8 cellular contexts compared by ENCODE assay signal in the genomic region with DNA sequence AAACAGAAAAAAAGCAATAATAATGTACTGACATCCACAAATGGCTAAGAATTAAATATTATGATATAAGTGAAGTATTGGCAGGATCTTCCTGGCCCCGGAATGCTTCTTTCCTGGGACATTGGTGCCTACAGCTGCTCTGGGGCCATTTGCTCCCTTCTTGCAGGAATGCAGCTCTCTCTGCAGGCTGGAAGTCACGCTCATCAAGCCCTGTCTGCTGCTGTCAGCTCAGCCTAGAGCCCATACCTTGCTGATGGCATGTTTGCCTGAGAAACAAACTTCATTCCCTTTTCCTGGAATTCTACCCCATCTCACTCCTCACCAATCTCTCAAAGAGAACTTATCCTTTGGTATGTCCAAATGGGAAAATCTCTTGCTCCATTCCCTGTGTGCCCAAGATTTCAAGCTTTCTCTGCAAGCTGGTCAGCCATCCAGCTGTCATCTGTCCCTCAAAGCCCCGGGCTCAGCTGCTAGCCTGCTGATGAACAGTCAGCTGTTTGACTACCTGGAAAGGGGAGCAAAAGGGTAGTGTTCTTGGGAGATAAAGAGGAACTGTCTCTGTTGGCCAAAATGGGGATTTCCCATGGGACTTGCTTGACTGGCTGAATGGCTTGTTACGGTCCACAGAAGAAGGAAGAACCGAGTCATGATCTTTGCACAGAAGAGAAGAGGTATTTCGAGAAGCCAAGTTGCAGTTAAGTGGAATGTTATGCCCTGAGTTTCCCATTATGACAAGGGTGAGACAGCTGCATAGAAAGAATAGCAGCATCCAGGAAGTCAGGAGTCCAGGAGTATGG. TPM values are rescaled to one million over a fixed set of nuclear protein-coding genes. Genes with fewer than 3 reads are reported as not detected.
DNase-seq lines count a peak whose midpoint lies in the region; ATAC-seq and TF ChIP-seq lines count a peak whose summit lies in the region.
"Had no signal": no experiment of that assay in that cellular context is flagged by ENCODE, and none has a peak within 500 bp of the region (broad histone marks: within the 10 kb centered on the region; RNA-seq: fewer than 3 reads in every experiment).

No MANE protein-coding gene starts in this region.

- H3K4me2 ChIP-seq in OCI-LY3 (ENCODE audit: low read length): peak overlapping the region; percentile 39

- 31 to 49% (median 33%) methylated on average over 6 of the region's 6 CpGs for WGBS in psoas muscle, 3 donors

- H3K27ac ChIP-seq in OCI-LY3 (ENCODE audit: low read length) (peak overlapping the region; percentile 11), psoas muscle (no peak overlapping the region)

- peak; percentile 66 for ATAC-seq in GM18909 (IDR thresholded peaks at IDR 0.05; ENCODE audit: poor library complexity, unreplicated experiment)
- ATAC-seq in HG02588 (IDR thresholded peaks at IDR 0.05; ENCODE audit: unreplicated experiment): peak; percentile 62
- peak; percentile 68 to 81 (median 78) for ATAC-seq in psoas muscle
- no peak for ATAC-seq in WTC11

- H3K4me3 Mint-ChIP-seq in WTC11: no peak overlapping the region

- intact Hi-C loops in psoas muscle (cut with DNase I): no loop called here

- no peaks in the 10 kb centered on the region for H3K27me3 Mint-ChIP-seq in WTC11 (ENCODE audit: low read depth)

- DNase-seq in psoas muscle (no peak), WTC11 (ENCODE audit: low spot score) (no peak), DMS79 (lab: John Stamatoyannopoulos, UW) (no peak), HEK293T (ENCODE audit: extremely low spot score) (no peak)

- H3K4me1 ChIP-seq in OCI-LY3 (ENCODE audit: low read length) (peaks cover 50% of the 10 kb centered on the region), psoas muscle (peaks cover 12% of the 10 kb centered on the region)

- CTCF ChIA-PET in WTC11 (lab: Charles Lee): interaction anchor here (0.5 to 2.9 kb wide), 3 partner anchors 8 to 47 kb away, joined by 3 to 22 read pairs (median 4); no protein-coding TSS in a partner anchor
- CTCF ChIA-PET in HEK293T (lab: Yijun Ruan, JAX): no interaction called here

- H3K9me3 Mint-ChIP-seq in WTC11: peaks cover 29% of the 10 kb centered on the region

- TF ChIP-seq CTCF in OCI-LY3 (IDR thresholded peaks at IDR 0.05; ENCODE audit: low read depth, low read length) (no peak), psoas muscle (IDR thresholded peaks at IDR 0.05) (no peak), WTC11 (IDR thresholded peaks at IDR 0.05) (no peak)

- no peak overlapping the region for H3K27ac Mint-ChIP-seq in WTC11

- H3K36me3 ChIP-seq in OCI-LY3 (replicated peaks; ENCODE audit: low read depth, low read length): no peaks in the 10 kb centered on the region
- no peaks in the 10 kb centered on the region for H3K36me3 ChIP-seq in psoas muscle (ENCODE audit: insufficient read depth in 1 of 2, low read depth in 1 of 2)

- H3K79me2 ChIP-seq in OCI-LY3 (ENCODE audit: low read length): no peaks in the 10 kb centered on the region

- H4K20me1 ChIP-seq in OCI-LY3 (ENCODE audit: insufficient read depth, low read length): no peaks in the 10 kb centered on the region

- H3K36me3 Mint-ChIP-seq in WTC11: peaks cover 12% of the 10 kb centered on the region

- H2AFZ ChIP-seq in OCI-LY3 (ENCODE audit: low read depth, low read length): no peak overlapping the region

- H3K4me3 ChIP-seq in OCI-LY3 (ENCODE audit: low read length) (peak overlapping the region; percentile 50), psoas muscle (no peak overlapping the region)
- H3K4me3 ChIP-seq: heart left ventricle had no signal

- no peak overlapping the region for H3K9ac ChIP-seq in OCI-LY3 (ENCODE audit: low read length)

- POLR2A ChIA-PET in WTC11 (lab: Charles Lee): interaction anchor here (1.1 kb wide), 1 partner anchor 15 kb away, joined by 3 read pairs; no protein-coding TSS in a partner anchor
- POLR2A ChIA-PET in HEK293T (lab: Yijun Ruan, JAX): no interaction called here

- H3K9me3 ChIP-seq in OCI-LY3 (ENCODE audit: insufficient read depth, low read length) (0 out of 2 replicates have a peak, but pooled peaks cover 6% of the 10 kb centered on the region), psoas muscle (no peaks in the 10 kb centered on the region)

- no peaks in the 10 kb centered on the region for H3K27me3 ChIP-seq in OCI-LY3 (ENCODE audit: low read depth, low read length)
- no peaks in the 10 kb centered on the region for H3K27me3 ChIP-seq in psoas muscle (ENCODE audit: insufficient read depth in 3 of 3, low read length in 2 of 3)
- H3K27me3 ChIP-seq: heart left ventricle had no signal

- peaks cover 15% of the 10 kb centered on the region for H3K4me1 Mint-ChIP-seq in WTC11

TF ChIP-seq in WTC11, 78 proteins besides CTCF, POLR2A, EP300 and RAD21 (continues in another document):
- TF ChIP-seq CREM (CRISPR knock-in tag; IDR thresholded peaks at IDR 0.05) (no peak), FOXP1 (CRISPR knock-in tag; IDR thresholded peaks at IDR 0.05; ENCODE audit: borderline replicate concordance) (no peak), ZNF219 (CRISPR knock-in tag; IDR thresholded peaks at IDR 0.05; ENCODE audit: borderline replicate concordance) (no peak), FOXK1 (CRISPR knock-in tag; IDR thresholded peaks at IDR 0.05) (no peak)
- TF ChIP-seq, protein P1, sequence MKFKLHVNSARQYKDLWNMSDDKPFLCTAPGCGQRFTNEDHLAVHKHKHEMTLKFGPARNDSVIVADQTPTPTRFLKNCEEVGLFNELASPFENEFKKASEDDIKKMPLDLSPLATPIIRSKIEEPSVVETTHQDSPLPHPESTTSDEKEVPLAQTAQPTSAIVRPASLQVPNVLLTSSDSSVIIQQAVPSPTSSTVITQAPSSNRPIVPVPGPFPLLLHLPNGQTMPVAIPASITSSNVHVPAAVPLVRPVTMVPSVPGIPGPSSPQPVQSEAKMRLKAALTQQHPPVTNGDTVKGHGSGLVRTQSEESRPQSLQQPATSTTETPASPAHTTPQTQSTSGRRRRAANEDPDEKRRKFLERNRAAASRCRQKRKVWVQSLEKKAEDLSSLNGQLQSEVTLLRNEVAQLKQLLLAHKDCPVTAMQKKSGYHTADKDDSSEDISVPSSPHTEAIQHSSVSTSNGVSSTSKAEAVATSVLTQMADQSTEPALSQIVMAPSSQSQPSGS (CRISPR knock-in tag; IDR thresholded peaks at IDR 0.05; ENCODE audit: borderline replicate concordance, low read depth): no peak
- TF ChIP-seq, protein P2, sequence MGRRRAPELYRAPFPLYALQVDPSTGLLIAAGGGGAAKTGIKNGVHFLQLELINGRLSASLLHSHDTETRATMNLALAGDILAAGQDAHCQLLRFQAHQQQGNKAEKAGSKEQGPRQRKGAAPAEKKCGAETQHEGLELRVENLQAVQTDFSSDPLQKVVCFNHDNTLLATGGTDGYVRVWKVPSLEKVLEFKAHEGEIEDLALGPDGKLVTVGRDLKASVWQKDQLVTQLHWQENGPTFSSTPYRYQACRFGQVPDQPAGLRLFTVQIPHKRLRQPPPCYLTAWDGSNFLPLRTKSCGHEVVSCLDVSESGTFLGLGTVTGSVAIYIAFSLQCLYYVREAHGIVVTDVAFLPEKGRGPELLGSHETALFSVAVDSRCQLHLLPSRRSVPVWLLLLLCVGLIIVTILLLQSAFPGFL (CRISPR knock-in tag; IDR thresholded peaks at IDR 0.05; ENCODE audit: borderline replicate concordance): no peak

TF ChIP-seq in HEK293T, 16 proteins besides CTCF, POLR2A, EP300 and RAD21:
- TF ChIP-seq HDGF (IDR thresholded peaks at IDR 0.05; ENCODE audit: borderline replicate concordance) (no peak), L3MBTL2 (conservative IDR thresholded peaks at IDR 0.05) (no peak), ZNF384 (IDR thresholded peaks at IDR 0.05) (no peak), CTBP1 (IDR thresholded peaks at IDR 0.05; ENCODE audit: borderline replicate concordance) (no peak), BHLHE40 (IDR thresholded peaks at IDR 0.05; ENCODE audit: borderline replicate concordance) (no peak), FOXK2 (IDR thresholded peaks at IDR 0.05) (no peak), SUZ12 (IDR thresholded peaks at IDR 0.05) (no peak), FOXA1 (IDR thresholded peaks at IDR 0.05) (no peak), ELF4 (IDR thresholded peaks at IDR 0.05) (no peak), ARNT (IDR thresholded peaks at IDR 0.05) (no peak), SP1 (IDR thresholded peaks at IDR 0.05) (no peak)
TF ChIP-seq in HEK293T: peak in this region for 0.

RNA-seq across cellular contexts. Expression of gene RASSF4, which starts 12.0 kb away (rescaled TPM):
- total RNA-seq in psoas muscle: 10 to 100 TPM; 15.2 to 44.0 (median 30.5) TPM
- 10 to 100 TPM; 11.1 to 18.9 (median 17.0) TPM for polyA plus RNA-seq in psoas muscle
- 15.7 to 16.7 TPM (median 16.2 TPM) in 3 replicates for total RNA-seq in WTC11 (2021)

RNA-seq across cellular contexts. Expression of gene DEPP1, which starts 31.1 kb away (rescaled TPM):
- 10 to 100 TPM; 28.2 to 37.4 (median 36.8) TPM for total RNA-seq in psoas muscle
- polyA plus RNA-seq in psoas muscle: 100 to 1,000 TPM in 1 of 3 donors, 10 to 100 TPM in 2; 53.6 to 102 (median 79.3) TPM
- 1.6 to 2.1 TPM (median 1.6 TPM) in 3 replicates for total RNA-seq in WTC11 (2021)

RNA-seq across cellular contexts. Expression of gene TMEM72, which starts 36.4 kb away (rescaled TPM):
- total RNA-seq in psoas muscle: not detected
- polyA plus RNA-seq in psoas muscle: not detected
- 0.11 TPM in 1 of 3 replicates, not detected in the others for total RNA-seq in WTC11 (2021)
- polyA plus RNA-seq: heart left ventricle had no signal

RNA-seq across cellular contexts. Expression of gene ZNF22, which starts 53.2 kb away (rescaled TPM):
- total RNA-seq in psoas muscle (10 to 100 TPM; 11.2 to 15.9 (median 14.3) TPM), WTC11 (2021) (31.0 to 36.8 TPM (median 35.9 TPM) in 3 replicates)
- 10 to 100 TPM in 1 of 3 donors, 1 to 10 TPM in 2; 5.9 to 12.8 (median 8.1) TPM for polyA plus RNA-seq in psoas muscle
